In genomic region chr6:8383584-8383983, GRCh38 we compare ENCODE assay signal across 24 cellular contexts.
"Had no signal": no experiment of that assay in that cellular context is flagged by ENCODE, and none has a peak within 500 bp of the region (broad histone marks: within the 10 kb centered on the region; RNA-seq: fewer than 3 reads in every experiment).

No MANE protein-coding gene starts in this region.

- H3K4me1 ChIP-seq: heart right ventricle, right lobe of liver, stomach, transverse colon had no signal

- H3K4me3 ChIP-seq: coronary artery, heart right ventricle, mucosa of descending colon, right lobe of liver, stomach, transverse colon had no signal

- H3K4me3 Mint-ChIP-seq: activated naive CD4-positive, alpha-beta T cell treated with anti-CD3 and anti-CD28 coated beads, Interleukin-2, amount 10 ng/mL, durations not matched to agents 7 days and 5 days; activated T-cell treated with anti-CD3 and anti-CD28 coated beads, Interleukin-2, amount 50 U/mL, for 72 hours; memory B cell; nephron progenitor cell; stimulated activated memory B cell treated with anti-CD40 and anti-IgM and Interleukin-4, amounts not matched to agents 10 μg/mL and 1 μg/mL and 100 μg/mL, for 72 hours had no signal

- H3K27ac ChIP-seq: coronary artery, heart right ventricle, right lobe of liver, stomach, transverse colon had no signal

- H3K36me3 Mint-ChIP-seq: activated naive CD4-positive, alpha-beta T cell treated with anti-CD3 and anti-CD28 coated beads, Interleukin-2, amount 10 ng/mL, durations not matched to agents 7 days and 5 days; memory B cell; stimulated activated memory B cell treated with anti-CD40 and anti-IgM and Interleukin-4, amounts not matched to agents 10 μg/mL and 1 μg/mL and 100 μg/mL, for 72 hours had no signal

- H3K27me3 ChIP-seq: right lobe of liver, stomach, transverse colon had no signal

- ATAC-seq: activated T-cell treated with anti-CD3 and anti-CD28 coated beads, Interleukin-2, amount 50 U/mL, for 72 hours; heart right ventricle; left colon; mucosa of descending colon; right lobe of liver; stimulated activated memory B cell treated with anti-CD40 and anti-IgM and Interleukin-4, amounts not matched to agents 10 μg/mL and 1 μg/mL and 100 μg/mL, for 72 hours had no signal

- H3K9me3 Mint-ChIP-seq: activated naive CD4-positive, alpha-beta T cell treated with anti-CD3 and anti-CD28 coated beads, Interleukin-2, amount 10 ng/mL, durations not matched to agents 7 days and 5 days; activated T-cell treated with anti-CD3 and anti-CD28 coated beads, Interleukin-2, amount 50 U/mL, for 72 hours; memory B cell; stimulated activated memory B cell treated with anti-CD40 and anti-IgM and Interleukin-4, amounts not matched to agents 10 μg/mL and 1 μg/mL and 100 μg/mL, for 72 hours had no signal

- H3K9me3 ChIP-seq: mucosa of descending colon, right lobe of liver, stomach, transverse colon had no signal

- H3K36me3 ChIP-seq: heart right ventricle, right lobe of liver, stomach, transverse colon had no signal

- H3K4me1 Mint-ChIP-seq: activated naive CD4-positive, alpha-beta T cell treated with anti-CD3 and anti-CD28 coated beads, Interleukin-2, amount 10 ng/mL, durations not matched to agents 7 days and 5 days; memory B cell; stimulated activated memory B cell treated with anti-CD40 and anti-IgM and Interleukin-4, amounts not matched to agents 10 μg/mL and 1 μg/mL and 100 μg/mL, for 72 hours had no signal

- DNase-seq: activated CD4-positive, alpha-beta T cell treated with anti-CD3 and anti-CD28 coated beads for 4 hours; activated CD4-positive, alpha-beta T cell treated with anti-CD3 and anti-CD28 coated beads, Interleukin-2, amount 50 U/mL, for 48 hours; activated CD4-positive, CD25-positive, alpha-beta regulatory T cell; activated effector memory CD4-positive, alpha-beta T cell treated with anti-CD3 and anti-CD28 coated beads, Interleukin-2, amount 50 U/mL, for 16 hours; activated naive CD4-positive, alpha-beta T cell treated with anti-CD3 and anti-CD28 coated beads, Interleukin-2, amount 10 ng/mL, durations not matched to agents 7 days and 5 days; activated T-cell treated with anti-CD3 and anti-CD28 coated beads, Interleukin-2, amount 50 U/mL, for 72 hours; amygdala; cerebellar nuclear complex; heart right ventricle; left colon; mucosa of descending colon; nephron progenitor cell; occipital lobe; posterior cingulate gyrus; right lobe of liver; small intestine; stimulated activated CD4-positive, alpha-beta T cell treated with anti-CD3 and anti-CD28 coated beads, Interleukin-2, amount 100 ng/mL, for 24 hours; stomach; T-helper 1 cell; T1000; transverse colon had no signal

- H3K27ac Mint-ChIP-seq: activated naive CD4-positive, alpha-beta T cell treated with anti-CD3 and anti-CD28 coated beads, Interleukin-2, amount 10 ng/mL, durations not matched to agents 7 days and 5 days; activated T-cell treated with anti-CD3 and anti-CD28 coated beads, Interleukin-2, amount 50 U/mL, for 72 hours; memory B cell; nephron progenitor cell; stimulated activated memory B cell treated with anti-CD40 and anti-IgM and Interleukin-4, amounts not matched to agents 10 μg/mL and 1 μg/mL and 100 μg/mL, for 72 hours had no signal
